Comparison of ENCODE assay signal across 12 cellular contexts in genomic region chr1:145751491-145752021, GRCh38. TPM values are rescaled to one million over a fixed set of nuclear protein-coding genes. Genes with fewer than 3 reads are reported as not detected.
DNase-seq lines count a peak whose midpoint lies in the region; TF ChIP-seq lines count a peak whose summit lies in the region.
"Had no signal": no experiment of that assay in that cellular context is flagged by ENCODE, and none has a peak within 500 bp of the region (broad histone marks: within the 10 kb centered on the region; RNA-seq: fewer than 3 reads in every experiment).

No MANE protein-coding gene starts in this region.

- H3K18ac ChIP-seq in neuronal stem cell (ENCODE audit: low read length), result no peak overlapping the region

- H3K4me3 ChIP-seq in AG04450 (ENCODE audit: low read depth, low read length) (peak overlapping the region; percentile 25; the same call in 1 of the 2 replicates), endodermal cell (ENCODE audit: low read length) (no peak overlapping the region), neuronal stem cell (ENCODE audit: low read length in 2 of 2) (no peak overlapping the region)

- POLR2A ChIA-PET in AG04450 (lab: Yijun Ruan, JAX), result interaction anchor here (0.5 to 1.6 kb wide), 7 partner anchors 11 to 168 kb away, joined by 3 to 20 read pairs (median 6); partner anchors contain the start of genes POLR3C and RNF115

- no peak overlapping the region for H4K8ac ChIP-seq in neuronal stem cell (ENCODE audit: low read depth, low read length)

- H2BK12ac ChIP-seq in neuronal stem cell (ENCODE audit: low read length), result no peak overlapping the region

- DNase-seq in AG04450 (ENCODE audit: low read depth, low spot score) (peak; percentile 83), NCI-H226 (peak; percentile 26), endodermal cell (no peak), nephron progenitor cell (no peak), NCI-H526 treated with DMSO at 0.1 percent for 48 hours (lab: John Stamatoyannopoulos, UW) (no peak), LoVo (ENCODE audit: low spot score) (no peak), neuronal stem cell (ENCODE audit: low spot score) (no peak), RPMI8226 (no peak)
- DNase-seq: activated T-cell treated with anti-CD3 and anti-CD28 coated beads, Interleukin-2, amount 50 U/mL, for 48 hours; stimulated activated naive CD4-positive, alpha-beta T cell treated with Interleukin-2 at 50 U/mL for 16 hours had no signal

- no peak overlapping the region for H3K14ac ChIP-seq in neuronal stem cell (ENCODE audit: low read length)

- H3K27ac Mint-ChIP-seq in endodermal cell (peak overlapping the region; percentile 21), nephron progenitor cell (peak overlapping the region; percentile 11)

- no peak overlapping the region for H2BK120ac ChIP-seq in neuronal stem cell (ENCODE audit: low read depth, low read length)

- no peak overlapping the region for H2BK15ac ChIP-seq in neuronal stem cell (ENCODE audit: low read length)

- no peak overlapping the region for H2AK5ac ChIP-seq in neuronal stem cell (ENCODE audit: low read depth, low read length)

- no peaks in the 10 kb centered on the region for H3K27me3 ChIP-seq in AG04450 (ENCODE audit: control insufficient read depth, insufficient read depth, low read length)
- no peaks in the 10 kb centered on the region for H3K27me3 ChIP-seq in endodermal cell (ENCODE audit: control insufficient read depth, insufficient read depth, low read length, poor library complexity, severe bottlenecking)
- H3K27me3 ChIP-seq in neuronal stem cell (ENCODE audit: control insufficient read depth in 3 of 3, insufficient read depth in 3 of 3, low read depth in 1 of 3, low read length in 3 of 3), result no peaks in the 10 kb centered on the region

- H3K9ac ChIP-seq in endodermal cell (ENCODE audit: extremely low read depth, low read length, poor library complexity, severe bottlenecking) (no peak overlapping the region), neuronal stem cell (ENCODE audit: low read depth, low read length, poor library complexity) (no peak overlapping the region)

- H3K27me3 Mint-ChIP-seq in endodermal cell (ENCODE audit: insufficient read depth), result no peaks in the 10 kb centered on the region
- H3K27me3 Mint-ChIP-seq in nephron progenitor cell (ENCODE audit: low read depth, poor library complexity), result no peaks in the 10 kb centered on the region
- H3K27me3 Mint-ChIP-seq: CD4-positive, alpha-beta memory T cell had no signal

- H3K4me1 Mint-ChIP-seq in endodermal cell (no peaks in the 10 kb centered on the region), nephron progenitor cell (no peaks in the 10 kb centered on the region)
- H3K4me1 Mint-ChIP-seq: CD4-positive, alpha-beta memory T cell had no signal

- no peak for TF ChIP-seq CTCF in AG04450 (IDR thresholded peaks at IDR 0.05; ENCODE audit: low read depth, low read length)
- TF ChIP-seq CTCF in endodermal cell (conservative IDR thresholded peaks at IDR 0.05), result no peak
- no peak for TF ChIP-seq CTCF in nephron progenitor cell (IDR thresholded peaks at IDR 0.05)

- H3K36me3 Mint-ChIP-seq in endodermal cell (ENCODE audit: low read depth) (peaks cover 75% of the 10 kb centered on the region), nephron progenitor cell (ENCODE audit: low read depth) (peaks cover 44% of the 10 kb centered on the region)

- H2BK5ac ChIP-seq in neuronal stem cell (ENCODE audit: low read length), result no peak overlapping the region

- H3K36me3 ChIP-seq in endodermal cell (ENCODE audit: control insufficient read depth, insufficient read depth, low read length), result peaks cover 56% of the 10 kb centered on the region
- peaks cover 12 to 81% of the 10 kb centered on the region in 2 donors for H3K36me3 ChIP-seq in neuronal stem cell (replicated peaks in 1 of 2; ENCODE audit: control insufficient read depth in 2 of 2, insufficient read depth in 2 of 2, low read length in 2 of 2)

- H3K79me1 ChIP-seq in neuronal stem cell (ENCODE audit: low read depth, low read length), result no peaks in the 10 kb centered on the region

- H4K91ac ChIP-seq in neuronal stem cell (ENCODE audit: low read depth, low read length, poor library complexity), result no peak overlapping the region

- H2AFZ ChIP-seq in neuronal stem cell (ENCODE audit: low read length), result no peak overlapping the region

- H3K4ac ChIP-seq in neuronal stem cell (ENCODE audit: low read length), result no peak overlapping the region

- no peak overlapping the region for H3K4me3 Mint-ChIP-seq in endodermal cell
- no peak overlapping the region for H3K4me3 Mint-ChIP-seq in nephron progenitor cell
- H3K4me3 Mint-ChIP-seq: CD4-positive, alpha-beta memory T cell had no signal

- no peak overlapping the region for H3K23ac ChIP-seq in neuronal stem cell (ENCODE audit: low read depth, low read length, poor library complexity)

- H3K9me3 Mint-ChIP-seq in endodermal cell (no peaks in the 10 kb centered on the region), nephron progenitor cell (no peaks in the 10 kb centered on the region)

- WGBS in endodermal cell (ENCODE audit: insufficient coverage in 1 of 2, insufficient read length in 1 of 2), 2 experiments, result 89 to 97% methylated on average over 4 of the region's 4 CpGs
- WGBS in neuronal stem cell (ENCODE audit: extremely low coverage in 2 of 2, insufficient read length in 2 of 2, insufficient replicate concordance in 1 of 2), 2 donors, result no CpG with 5 or more reads among the region's 4 CpGs

- CTCF ChIA-PET in AG04450 (lab: Charles Lee), result interaction anchor here (0.6 to 1.6 kb wide), 3 partner anchors 25 to 32 kb away, joined by 3 to 5 read pairs (median 4); no protein-coding TSS in a partner anchor

- no peak overlapping the region for H3K4me2 ChIP-seq in neuronal stem cell (ENCODE audit: insufficient read depth, low read length, poor library complexity, severe bottlenecking)

- peak overlapping the region; percentile 97 for H3K27ac ChIP-seq in AG04450 (ENCODE audit: low read depth, low read length)
- no peak overlapping the region for H3K27ac ChIP-seq in endodermal cell (ENCODE audit: low read depth, low read length)
- H3K27ac ChIP-seq in neuronal stem cell (replicated peaks; ENCODE audit: low read length), result no peak overlapping the region

- H3K4me1 ChIP-seq in endodermal cell (ENCODE audit: control insufficient read depth, insufficient read depth, low read length), result no peaks in the 10 kb centered on the region
- H3K4me1 ChIP-seq in neuronal stem cell (ENCODE audit: control insufficient read depth in 2 of 2, insufficient read depth in 1 of 2, low read depth in 1 of 2, low read length in 2 of 2), result peaks cover 0 to 4% of the 10 kb centered on the region in 2 donors

- H3K9me3 ChIP-seq in AG04450 (ENCODE audit: control insufficient read depth, insufficient read depth, low read length), result no peaks in the 10 kb centered on the region
- no peaks in the 10 kb centered on the region for H3K9me3 ChIP-seq in endodermal cell (ENCODE audit: control insufficient read depth, low read length)
- H3K9me3 ChIP-seq in neuronal stem cell (replicated peaks in 1 of 2; ENCODE audit: control insufficient read depth in 2 of 2, insufficient read depth in 1 of 2, low read depth in 1 of 2, low read length in 2 of 2), result peaks cover 0 to 2% of the 10 kb centered on the region in 2 donors

RNA-seq across cellular contexts. Expression of gene CD160, which starts 32.3 kb away (rescaled TPM):
- polyA plus RNA-seq in AG04450 (2011; rRNA removed), result 0.05 and 0.06 TPM in 2 replicates
- not detected in 2 replicates for polyA minus RNA-seq in AG04450 (2011; rRNA and poly(A)+ RNA removed)
- total RNA-seq in endodermal cell, result not detected
- not detected for polyA plus RNA-seq in endodermal cell (2013, experiment 1 of 2)
- polyA plus RNA-seq in endodermal cell (2013, experiment 2 of 2), result not detected
- polyA plus RNA-seq in neuronal stem cell (2013, experiment 1 of 2), result 0.11 TPM
- polyA plus RNA-seq in neuronal stem cell (2013, experiment 2 of 2), result 0.08 TPM
- total RNA-seq: CD4-positive, alpha-beta memory T cell; pulmonary artery endothelial cell had no signal

RNA-seq across cellular contexts. Expression of gene PDZK1, which starts 44.4 kb away (rescaled TPM):
- polyA plus RNA-seq in AG04450 (2011; rRNA removed), result 2.0 and 3.2 TPM in 2 replicates
- polyA minus RNA-seq in AG04450 (2011; rRNA and poly(A)+ RNA removed), result 0.74 and 0.83 TPM in 2 replicates
- 10 to 100 TPM; 47.2 to 51.8 TPM for total RNA-seq in endodermal cell
- 12.6 TPM for polyA plus RNA-seq in endodermal cell (2013, experiment 1 of 2)
- 13.9 TPM for polyA plus RNA-seq in endodermal cell (2013, experiment 2 of 2)
- 0.20 TPM for polyA plus RNA-seq in neuronal stem cell (2013, experiment 1 of 2)
- 0.22 TPM for polyA plus RNA-seq in neuronal stem cell (2013, experiment 2 of 2)
- total RNA-seq: CD4-positive, alpha-beta memory T cell had no signal

Comparison
In these comparisons a context has a peak if more than half of its experiments do, and no peak if none do; other contexts are left out.
1. DNase-seq: peak in AG04450 (single experiment) and NCI-H226 (single experiment); none in endodermal cell (single experiment), nephron progenitor cell (single experiment), NCI-H526 treated with DMSO at 0.1 percent for 48 hours (single experiment), LoVo (single experiment), neuronal stem cell (single experiment) and RPMI8226 (single experiment).